12 cellular contexts compared by ENCODE assay signal in genomic region chr14:61403411-61403810, GRCh38.
DNase-seq lines count a peak whose midpoint lies in the region; ATAC-seq and TF ChIP-seq lines count a peak whose summit lies in the region.
"Had no signal": no experiment of that assay in that cellular context is flagged by ENCODE, and none has a peak within 500 bp of the region (broad histone marks: within the 10 kb centered on the region; RNA-seq: fewer than 3 reads in every experiment).

No MANE protein-coding gene starts in this region.

- H3K4me3 Mint-ChIP-seq in T-helper 17 cell = peak overlapping the region; percentile 12
- H3K4me3 Mint-ChIP-seq: mesothelial cell of epicardium had no signal

- H3K27ac ChIP-seq in mesodermal cell (ENCODE audit: low read depth, low read length, severe bottlenecking) (peak overlapping the region; percentile 30), brain microvascular endothelial cell (no peak overlapping the region)
- H3K27ac ChIP-seq: epithelial cell of prostate, suprapubic skin had no signal

- no peaks in the 10 kb centered on the region for H3K27me3 Mint-ChIP-seq in T-helper 17 cell

- peaks cover 60% of the 10 kb centered on the region for H3K4me1 Mint-ChIP-seq in T-helper 17 cell

- 82 to 100% methylated on average over 1 to 2 of the region's 2 CpGs for WGBS in mesodermal cell (ENCODE audit: insufficient coverage in 2 of 2), 2 experiments

- TF ChIP-seq CTCF in GM12865 (IDR thresholded peaks at IDR 0.05; ENCODE audit: insufficient read depth, low read depth, low read length, missing control alignments) (no peak), brain microvascular endothelial cell (IDR thresholded peaks at IDR 0.05; ENCODE audit: low read depth, low read length, missing control alignments) (no peak)

- in situ Hi-C loops in brain microvascular endothelial cell (cut with HindIII; ENCODE audit: low pct_ligation_motif_present, low sequenced_read_pairs) = no loop called here

- peak overlapping the region; percentile 87 for H3K27ac Mint-ChIP-seq in T-helper 17 cell
- H3K27ac Mint-ChIP-seq: mesothelial cell of epicardium had no signal

- H3K4me3 ChIP-seq in GM12865 (ENCODE audit: low read depth, low read length) (no peak overlapping the region), mesodermal cell (ENCODE audit: extremely low read depth, insufficient read depth, low read length, poor library complexity, severe bottlenecking) (no peak overlapping the region), brain microvascular endothelial cell (ENCODE audit: low read depth, low read length) (no peak overlapping the region)
- H3K4me3 ChIP-seq: suprapubic skin had no signal

- no peaks in the 10 kb centered on the region for H3K9me3 ChIP-seq in T-helper 17 cell (ENCODE audit: control insufficient read depth, low read length, poor library complexity, severe bottlenecking)
- no peaks in the 10 kb centered on the region for H3K9me3 ChIP-seq in mesodermal cell (ENCODE audit: control insufficient read depth, low read length)
- H3K9me3 ChIP-seq: suprapubic skin had no signal

- no peaks in the 10 kb centered on the region for H3K27me3 ChIP-seq in brain microvascular endothelial cell (replicated peaks)
- H3K27me3 ChIP-seq: suprapubic skin had no signal

- H3K36me3 Mint-ChIP-seq in T-helper 17 cell (ENCODE audit: low read depth) = peaks cover 3% of the 10 kb centered on the region
- H3K36me3 Mint-ChIP-seq: mesothelial cell of epicardium had no signal

- H3K36me3 ChIP-seq in mesodermal cell (ENCODE audit: control insufficient read depth, insufficient read depth, low read length) = no peaks in the 10 kb centered on the region
- H3K36me3 ChIP-seq in brain microvascular endothelial cell (replicated peaks) = no peaks in the 10 kb centered on the region
- H3K36me3 ChIP-seq: suprapubic skin had no signal

- H3K4me1 ChIP-seq in mesodermal cell (ENCODE audit: control insufficient read depth, insufficient read depth, low read length, poor library complexity, severe bottlenecking) = peaks cover 19% of the 10 kb centered on the region

- DNase-seq in GM12865 (ENCODE audit: low read depth) (peak; percentile 63), T-helper 17 cell (no peak), brain microvascular endothelial cell (no peak), Kasumi-1 (lab: John Stamatoyannopoulos, UW) (no peak), HEK293T (ENCODE audit: extremely low spot score) (no peak)
- DNase-seq: NCI-H1436 had no signal

- CTCF ChIA-PET in HEK293T (lab: Yijun Ruan, JAX) = no interaction called here

- ATAC-seq in GM21576 (IDR thresholded peaks at IDR 0.05; ENCODE audit: unreplicated experiment) (peak; percentile 81), T-helper 17 cell (peak; percentile 91), HG02973 (IDR thresholded peaks at IDR 0.05; ENCODE audit: unreplicated experiment) (no peak)

- POLR2A ChIA-PET in HEK293T (lab: Yijun Ruan, JAX) = no interaction called here

TF ChIP-seq in HEK293T, 16 proteins besides CTCF, POLR2A, EP300 and RAD21:
- no peak for TF ChIP-seq LEF1 (IDR thresholded peaks at IDR 0.05; ENCODE audit: borderline replicate concordance)
- TF ChIP-seq SP1 (IDR thresholded peaks at IDR 0.05) = no peak
- TF ChIP-seq FOXA1 (IDR thresholded peaks at IDR 0.05) = no peak
- no peak for TF ChIP-seq ZNF384 (IDR thresholded peaks at IDR 0.05)
- TF ChIP-seq CTBP1 (IDR thresholded peaks at IDR 0.05; ENCODE audit: borderline replicate concordance) = no peak
- no peak for TF ChIP-seq L3MBTL2 (conservative IDR thresholded peaks at IDR 0.05)
- no peak for TF ChIP-seq ELF4 (IDR thresholded peaks at IDR 0.05)
- TF ChIP-seq PKNOX1 (IDR thresholded peaks at IDR 0.05) = no peak
- no peak for TF ChIP-seq FOXK2 (IDR thresholded peaks at IDR 0.05)
- no peak for TF ChIP-seq BHLHE40 (IDR thresholded peaks at IDR 0.05; ENCODE audit: borderline replicate concordance)
- TF ChIP-seq SUZ12 (IDR thresholded peaks at IDR 0.05) = no peak
- no peak for TF ChIP-seq HDGF (IDR thresholded peaks at IDR 0.05; ENCODE audit: borderline replicate concordance)
- no peak for TF ChIP-seq FOXM1 (IDR thresholded peaks at IDR 0.05; ENCODE audit: borderline replicate concordance)
- no peak for TF ChIP-seq TARDBP (IDR thresholded peaks at IDR 0.05)
